Comparison of ENCODE assay signal across 3 cellular contexts in the genomic region with DNA sequence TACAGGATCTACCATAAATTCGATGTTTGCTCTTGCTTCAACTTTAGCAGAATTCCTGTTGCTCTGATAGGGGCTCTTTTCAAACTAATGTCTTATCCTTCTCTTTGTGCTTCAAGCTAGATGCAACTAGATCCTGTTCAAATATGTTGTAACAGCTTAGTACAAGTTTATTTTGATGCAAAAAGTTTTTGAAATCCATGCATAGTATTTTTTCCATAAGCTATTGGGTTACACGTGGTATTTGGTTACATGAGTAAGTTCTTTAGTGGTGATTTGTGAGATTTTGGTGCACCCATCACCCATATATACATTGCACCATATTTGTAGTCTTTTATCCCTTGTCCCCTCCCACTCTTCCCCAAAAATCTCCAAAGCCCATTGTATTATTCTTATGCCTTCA.
"Had no signal": no experiment of that assay in that cellular context is flagged by ENCODE, and none has a peak within 500 bp of the region (broad histone marks: within the 10 kb centered on the region; RNA-seq: fewer than 3 reads in every experiment).

No MANE protein-coding gene starts in this region.

- H3K4me3 ChIP-seq: GM12878 had no signal

- DNase-seq: GDM1, GF-D8 had no signal
